8 cellular contexts compared by ENCODE assay signal in the genomic region with DNA sequence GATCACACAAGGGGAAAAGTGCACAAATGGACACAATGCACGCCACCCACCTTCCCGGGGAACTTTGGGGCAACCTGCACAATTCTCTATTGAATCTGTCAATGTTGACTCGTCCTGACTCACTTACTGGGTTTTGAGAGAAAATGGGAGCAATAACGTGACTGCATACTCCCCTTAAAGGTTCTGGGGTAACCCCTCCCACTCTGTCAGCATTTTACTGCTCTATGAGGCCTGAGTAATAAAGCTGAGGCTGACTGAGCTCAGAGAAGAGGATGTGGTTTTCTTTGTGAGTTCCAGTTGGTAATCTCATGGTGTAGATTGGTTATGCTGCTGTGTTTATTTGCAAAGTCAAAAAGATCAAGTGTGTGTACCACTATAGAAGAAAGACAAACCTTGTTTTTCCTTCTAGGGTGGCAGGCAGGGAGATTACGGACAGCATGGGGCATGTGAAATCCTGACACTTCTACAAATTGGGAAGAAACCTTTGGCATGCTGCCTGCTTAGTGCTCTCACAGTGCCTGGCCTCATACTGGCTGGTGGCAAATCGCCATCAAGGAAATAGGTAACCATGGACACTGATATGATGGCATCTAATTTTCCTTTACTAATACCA. TPM values are rescaled to one million over a fixed set of nuclear protein-coding genes. Genes with fewer than 3 reads are reported as not detected.
DNase-seq lines count a peak whose midpoint lies in the region; ATAC-seq and TF ChIP-seq lines count a peak whose summit lies in the region.

No MANE protein-coding gene starts in this region.

- no peak for TF ChIP-seq CTCF in fibroblast of mammary gland (conservative IDR thresholded peaks at IDR 0.05; ENCODE audit: control insufficient read depth, insufficient read depth, low read depth, low read length)

- H3K36me3 Mint-ChIP-seq in activated CD4-positive, alpha-beta memory T cell treated with anti-CD3 and anti-CD28 coated beads for 36 hours, result peaks cover 21% of the 10 kb centered on the region

- peak; percentile 77 for ATAC-seq in GM18508 (IDR thresholded peaks at IDR 0.05; ENCODE audit: insufficient read depth, unreplicated experiment)
- peak; percentile 95 for ATAC-seq in HG02610 (IDR thresholded peaks at IDR 0.05; ENCODE audit: unreplicated experiment)

- H3K9me3 Mint-ChIP-seq in activated CD4-positive, alpha-beta memory T cell treated with anti-CD3 and anti-CD28 coated beads for 36 hours, result no peaks in the 10 kb centered on the region

- H3K4me3 ChIP-seq in fibroblast of mammary gland (ENCODE audit: control insufficient read depth, low read depth, low read length), result no peak overlapping the region

- intact Hi-C loops in activated CD4-positive, alpha-beta memory T cell treated with anti-CD3 and anti-CD28 coated beads for 36 hours (cut with micrococcal nuclease), result loop anchor here (1.0 to 5.0 kb wide), 10 partner anchors 29 to 377 kb away; no protein-coding TSS in a partner anchor

- H3K27me3 Mint-ChIP-seq in activated CD4-positive, alpha-beta memory T cell treated with anti-CD3 and anti-CD28 coated beads for 36 hours, result no peaks in the 10 kb centered on the region

- peaks cover 74% of the 10 kb centered on the region for H3K4me1 Mint-ChIP-seq in activated CD4-positive, alpha-beta memory T cell treated with anti-CD3 and anti-CD28 coated beads for 36 hours (ENCODE audit: low read depth)

- peak overlapping the region; percentile 89 for H3K27ac Mint-ChIP-seq in activated CD4-positive, alpha-beta memory T cell treated with anti-CD3 and anti-CD28 coated beads for 36 hours

- DNase-seq in NAMALWA (ENCODE audit: low spot score), result peak; percentile 49
- DNase-seq in activated CD4-positive, alpha-beta memory T cell treated with anti-CD3 and anti-CD28 coated beads for 36 hours, result peak; percentile 78
- peak; percentile 96 for DNase-seq in fibroblast of mammary gland (ENCODE audit: low read depth)
- DNase-seq in stimulated activated CD4-positive, alpha-beta T cell treated with anti-CD3 and anti-CD28 coated beads, TNF-alpha, amount 100 ng/mL, for 48 hours (ENCODE audit: low read depth in 3 of 3), result peak; percentile 37 to 52 (median 49)
- no peak for DNase-seq in NCI-H2171 (lab: John Stamatoyannopoulos, UW)
- DNase-seq in NCI-H146 (lab: John Stamatoyannopoulos, UW), result no peak

- POLR2A ChIA-PET in activated CD4-positive, alpha-beta memory T cell treated with anti-CD3 and anti-CD28 coated beads for 36 hours (lab: Charles Lee), result interaction anchor here (0.6 to 2.3 kb wide), 21 partner anchors 8 to 377 kb away, joined by 3 to 12 read pairs (median 4); partner anchors contain the start of genes APOA1 and PAFAH1B2

- H3K4me3 Mint-ChIP-seq in activated CD4-positive, alpha-beta memory T cell treated with anti-CD3 and anti-CD28 coated beads for 36 hours, result peak overlapping the region; percentile 53

- CTCF ChIA-PET in activated CD4-positive, alpha-beta memory T cell treated with anti-CD3 and anti-CD28 coated beads for 36 hours (lab: Charles Lee), result interaction anchor here (1.0 to 4.4 kb wide), 11 partner anchors 17 to 373 kb away, joined by 3 to 41 read pairs (median 4); partner anchors contain the start of genes APOA5, PAFAH1B2 and SIK3

RNA-seq across cellular contexts. Expression of gene APOA1, which starts 16.1 kb away (rescaled TPM):
- under 1 TPM in 1 of 2 experiments, not detected in 1; 0.24 TPM for total RNA-seq in activated CD4-positive, alpha-beta memory T cell treated with anti-CD3 and anti-CD28 coated beads for 36 hours

RNA-seq across cellular contexts. Expression of gene APOC3, which starts 23.9 kb away (rescaled TPM):
- not detected for total RNA-seq in activated CD4-positive, alpha-beta memory T cell treated with anti-CD3 and anti-CD28 coated beads for 36 hours

RNA-seq across cellular contexts. Expression of gene APOA4, which starts 30.5 kb away (rescaled TPM):
- not detected for total RNA-seq in activated CD4-positive, alpha-beta memory T cell treated with anti-CD3 and anti-CD28 coated beads for 36 hours

Comparison
In these comparisons a context has a peak if more than half of its experiments do, and no peak if none do; other contexts are left out.
1. DNase-seq: peak in NAMALWA (single experiment), activated CD4-positive, alpha-beta memory T cell treated with anti-CD3 and anti-CD28 coated beads for 36 hours (single experiment), fibroblast of mammary gland (single experiment) and stimulated activated CD4-positive, alpha-beta T cell treated with anti-CD3 and anti-CD28 coated beads, TNF-alpha, amount 100 ng/mL, for 48 hours (3 of 3); none in NCI-H2171 (single experiment) and NCI-H146 (single experiment).